8 cellular contexts compared by ENCODE assay signal in genomic region chr6:137873273-137873762, GRCh38. TPM values are rescaled to one million over a fixed set of nuclear protein-coding genes. Genes with fewer than 3 reads are reported as not detected.
DNase-seq lines count a peak whose midpoint lies in the region; ATAC-seq and TF ChIP-seq lines count a peak whose summit lies in the region.

No MANE protein-coding gene starts in this region.

- ATAC-seq in GM19455 (IDR thresholded peaks at IDR 0.05; ENCODE audit: unreplicated experiment): peak; percentile 39
- ATAC-seq in Right ventricle myocardium superior (ENCODE audit: poor library complexity): peak; percentile 93

- no peak overlapping the region for H3K27ac Mint-ChIP-seq in progenitor cell of endocrine pancreas

- H3K4me1 Mint-ChIP-seq in progenitor cell of endocrine pancreas (ENCODE audit: low read depth): peaks cover 9% of the 10 kb centered on the region

- H3K4me3 Mint-ChIP-seq in progenitor cell of endocrine pancreas (ENCODE audit: low read depth): no peak overlapping the region

- peaks cover 25% of the 10 kb centered on the region for H3K27me3 Mint-ChIP-seq in progenitor cell of endocrine pancreas

- no peaks in the 10 kb centered on the region for H3K9me3 Mint-ChIP-seq in progenitor cell of endocrine pancreas (ENCODE audit: low read depth)

- H3K36me3 Mint-ChIP-seq in progenitor cell of endocrine pancreas (ENCODE audit: insufficient read depth): peaks cover 9% of the 10 kb centered on the region

- DNase-seq in AG08395 (ENCODE audit: low spot score): peak; percentile 79
- DNase-seq in LoVo (ENCODE audit: low spot score): peak; percentile 50
- peak; percentile 75 for DNase-seq in activated T-cell treated with anti-CD3 and anti-CD28 coated beads for 48 hours (ENCODE audit: low read depth)
- DNase-seq in Right ventricle myocardium superior: peak; percentile 72
- DNase-seq in stimulated activated CD4-positive, alpha-beta T cell treated with anti-CD3 and anti-CD28 coated beads, Interleukin-1b, Interleukin-23, amount 100 ng/mL, for 48 hours: peak; percentile 91
- no peak for DNase-seq in progenitor cell of endocrine pancreas (ENCODE audit: low spot score, unreplicated experiment)
- no peak for DNase-seq in NCI-H510A treated with DMSO at 0.1 percent for 48 hours (lab: John Stamatoyannopoulos, UW)

- no peak for TF ChIP-seq CTCF in progenitor cell of endocrine pancreas (IDR thresholded peaks at IDR 0.05; ENCODE audit: unreplicated experiment)

- intact Hi-C loops in Right ventricle myocardium superior (cut with DNase I): no loop called here

RNA-seq across cellular contexts. Expression of gene TNFAIP3, which starts 6.3 kb away (rescaled TPM):
- 4.6 TPM for total RNA-seq in Right ventricle myocardium superior
- total RNA-seq in progenitor cell of endocrine pancreas: 3.6 and 5.1 TPM in 2 replicates

Comparison
In these comparisons a context has a peak if more than half of its experiments do, and no peak if none do; other contexts are left out.
1. DNase-seq: peak in AG08395 (single experiment), LoVo (single experiment), activated T-cell treated with anti-CD3 and anti-CD28 coated beads for 48 hours (single experiment), Right ventricle myocardium superior (single experiment) and stimulated activated CD4-positive, alpha-beta T cell treated with anti-CD3 and anti-CD28 coated beads, Interleukin-1b, Interleukin-23, amount 100 ng/mL, for 48 hours (single experiment); none in progenitor cell of endocrine pancreas (single experiment) and NCI-H510A treated with DMSO at 0.1 percent for 48 hours (single experiment).